Comparison of ENCODE assay signal across 35 cellular contexts in the genomic region with DNA sequence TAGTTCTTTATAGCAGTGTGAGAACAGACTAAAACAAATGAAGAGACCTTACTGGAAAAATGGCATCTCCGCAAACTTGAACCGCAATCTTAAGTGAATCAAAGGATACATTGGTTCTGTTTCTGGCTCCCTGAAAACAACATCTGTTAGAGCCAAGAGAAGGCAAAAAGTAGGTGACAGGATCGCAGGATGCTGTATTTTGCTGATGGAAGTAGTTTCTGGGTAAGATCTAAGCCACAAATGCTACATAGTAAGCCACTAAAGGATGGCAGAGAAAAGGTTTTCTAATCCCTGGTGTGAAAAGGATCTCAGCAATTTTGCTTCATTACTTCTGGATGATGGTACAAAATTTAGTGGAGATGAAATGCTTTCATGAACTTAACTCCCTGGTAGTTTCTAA.
"Had no signal": no experiment of that assay in that cellular context is flagged by ENCODE, and none has a peak within 500 bp of the region (broad histone marks: within the 10 kb centered on the region; RNA-seq: fewer than 3 reads in every experiment).

No MANE protein-coding gene starts in this region.

- H3K4me3 ChIP-seq: MG63 had no signal

- H3K36me3 ChIP-seq: MG63 had no signal

- DNase-seq: Kasumi-1, MG63, MM.1S, MV-4-11, NCI-H1048, NCI-H1092, NCI-H1092 treated with DMSO at 0.1 percent for 48 hours, NCI-H1105, NCI-H1105 treated with DMSO at 0.1 percent for 48 hours, NCI-H1417, NCI-H1417 treated with DMSO at 0.1 percent for 48 hours, NCI-H1436, NCI-H1436 treated with DMSO at 0.1 percent for 48 hours, NCI-H146, NCI-H1694, NCI-H1694 treated with DMSO at 0.1 percent for 48 hours, NCI-H187, NCI-H187 treated with DMSO at 0.1 percent for 48 hours, NCI-H1930, NCI-H2029, NCI-H2029 treated with DMSO at 0.1 percent for 48 hours, NCI-H2081, NCI-H2081 treated with DMSO at 0.1 percent for 48 hours, NCI-H2107, NCI-H2171, NCI-H2171 treated with DMSO at 0.1 percent for 48 hours, NCI-H2227 treated with DMSO at 0.1 percent for 48 hours, NCI-H226, NCI-H345, NCI-H446, NCI-H446 treated with DMSO at 0.1 percent for 48 hours, NCI-H510A, NCI-H510A treated with DMSO at 0.1 percent for 48 hours, NCI-H524, NCI-H524 treated with DMSO at 0.1 percent for 48 hours had no signal
